1 cellular context compared by ENCODE assay signal in genomic region chr2:69829243-69830044, GRCh38.
TF ChIP-seq lines count a peak whose summit lies in the region.

GMCL1 (plus strand) TSS chr2:69829660; CDS start chr2:69829893, 233 bp downstream.

TF ChIP-seq in K562, 482 proteins besides CTCF, POLR2A, EP300 and RAD21 (continued from another document and continues in another):
- TF ChIP-seq, protein P1, sequence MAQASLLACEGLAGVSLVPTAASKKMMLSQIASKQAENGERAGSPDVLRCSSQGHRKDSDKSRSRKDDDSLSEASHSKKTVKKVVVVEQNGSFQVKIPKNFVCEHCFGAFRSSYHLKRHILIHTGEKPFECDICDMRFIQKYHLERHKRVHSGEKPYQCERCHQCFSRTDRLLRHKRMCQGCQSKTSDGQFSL (CRISPR knock-in tag; IDR thresholded peaks at IDR 0.05) = 0 out of 2 replicates have a peak, but pooled peaks have one; percentile 23
- TF ChIP-seq, protein P1 (tag; IDR thresholded peaks at IDR 0.05) = no peak
- no peak for TF ChIP-seq ASH1L (IDR thresholded peaks at IDR 0.05; ENCODE audit: borderline replicate concordance, low read depth, partially characterized antibody)
- TF ChIP-seq, protein P2, sequence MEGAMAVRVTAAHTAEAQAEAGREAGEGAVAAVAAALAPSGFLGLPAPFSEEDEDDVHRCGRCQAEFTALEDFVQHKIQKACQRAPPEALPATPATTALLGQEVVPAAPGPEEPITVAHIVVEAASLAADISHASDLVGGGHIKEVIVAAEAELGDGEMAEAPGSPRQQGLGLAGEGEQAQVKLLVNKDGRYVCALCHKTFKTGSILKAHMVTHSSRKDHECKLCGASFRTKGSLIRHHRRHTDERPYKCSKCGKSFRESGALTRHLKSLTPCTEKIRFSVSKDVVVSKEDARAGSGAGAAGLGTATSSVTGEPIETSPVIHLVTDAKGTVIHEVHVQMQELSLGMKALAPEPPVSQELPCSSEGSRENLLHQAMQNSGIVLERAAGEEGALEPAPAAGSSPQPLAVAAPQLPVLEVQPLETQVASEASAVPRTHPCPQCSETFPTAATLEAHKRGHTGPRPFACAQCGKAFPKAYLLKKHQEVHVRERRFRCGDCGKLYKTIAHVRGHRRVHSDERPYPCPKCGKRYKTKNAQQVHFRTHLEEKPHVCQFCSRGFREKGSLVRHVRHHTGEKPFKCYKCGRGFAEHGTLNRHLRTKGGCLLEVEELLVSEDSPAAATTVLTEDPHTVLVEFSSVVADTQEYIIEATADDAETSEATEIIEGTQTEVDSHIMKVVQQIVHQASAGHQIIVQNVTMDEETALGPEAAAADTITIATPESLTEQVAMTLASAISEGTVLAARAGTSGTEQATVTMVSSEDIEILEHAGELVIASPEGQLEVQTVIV (CRISPR knock-in tag; IDR thresholded peaks at IDR 0.05; ENCODE audit: borderline replicate concordance) = no peak
- TF ChIP-seq HNRNPUL1 (IDR thresholded peaks at IDR 0.05; ENCODE audit: low read length) = no peak
- TF ChIP-seq FOXP1 (CRISPR knock-in tag; IDR thresholded peaks at IDR 0.05) = peak; percentile 86
- 0 out of 2 replicates have a peak, but pooled peaks have one; percentile 49 for TF ChIP-seq SIN3B (IDR thresholded peaks at IDR 0.05; ENCODE audit: low read depth)
- TF ChIP-seq, protein P3, sequence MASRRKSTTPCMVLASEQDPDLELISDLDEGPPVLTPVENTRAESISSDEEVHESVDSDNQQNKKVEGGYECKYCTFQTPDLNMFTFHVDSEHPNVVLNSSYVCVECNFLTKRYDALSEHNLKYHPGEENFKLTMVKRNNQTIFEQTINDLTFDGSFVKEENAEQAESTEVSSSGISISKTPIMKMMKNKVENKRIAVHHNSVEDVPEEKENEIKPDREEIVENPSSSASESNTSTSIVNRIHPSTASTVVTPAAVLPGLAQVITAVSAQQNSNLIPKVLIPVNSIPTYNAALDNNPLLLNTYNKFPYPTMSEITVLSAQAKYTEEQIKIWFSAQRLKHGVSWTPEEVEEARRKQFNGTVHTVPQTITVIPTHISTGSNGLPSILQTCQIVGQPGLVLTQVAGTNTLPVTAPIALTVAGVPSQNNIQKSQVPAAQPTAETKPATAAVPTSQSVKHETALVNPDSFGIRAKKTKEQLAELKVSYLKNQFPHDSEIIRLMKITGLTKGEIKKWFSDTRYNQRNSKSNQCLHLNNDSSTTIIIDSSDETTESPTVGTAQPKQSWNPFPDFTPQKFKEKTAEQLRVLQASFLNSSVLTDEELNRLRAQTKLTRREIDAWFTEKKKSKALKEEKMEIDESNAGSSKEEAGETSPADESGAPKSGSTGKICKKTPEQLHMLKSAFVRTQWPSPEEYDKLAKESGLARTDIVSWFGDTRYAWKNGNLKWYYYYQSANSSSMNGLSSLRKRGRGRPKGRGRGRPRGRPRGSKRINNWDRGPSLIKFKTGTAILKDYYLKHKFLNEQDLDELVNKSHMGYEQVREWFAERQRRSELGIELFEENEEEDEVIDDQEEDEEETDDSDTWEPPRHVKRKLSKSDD (conservative IDR thresholded peaks at IDR 0.05; ENCODE audit: low read length) = no peak
- peak; percentile 87 for TF ChIP-seq ATF7 (IDR thresholded peaks at IDR 0.05)
- no peak for TF ChIP-seq STAG1 (CRISPR knock-in tag; IDR thresholded peaks at IDR 0.05; ENCODE audit: borderline replicate concordance)
- peak; percentile 36; the same call in 1 of the 2 replicates for TF ChIP-seq ZNF263 (CRISPR knock-in tag; IDR thresholded peaks at IDR 0.05; ENCODE audit: borderline replicate concordance)
- TF ChIP-seq, protein P4, sequence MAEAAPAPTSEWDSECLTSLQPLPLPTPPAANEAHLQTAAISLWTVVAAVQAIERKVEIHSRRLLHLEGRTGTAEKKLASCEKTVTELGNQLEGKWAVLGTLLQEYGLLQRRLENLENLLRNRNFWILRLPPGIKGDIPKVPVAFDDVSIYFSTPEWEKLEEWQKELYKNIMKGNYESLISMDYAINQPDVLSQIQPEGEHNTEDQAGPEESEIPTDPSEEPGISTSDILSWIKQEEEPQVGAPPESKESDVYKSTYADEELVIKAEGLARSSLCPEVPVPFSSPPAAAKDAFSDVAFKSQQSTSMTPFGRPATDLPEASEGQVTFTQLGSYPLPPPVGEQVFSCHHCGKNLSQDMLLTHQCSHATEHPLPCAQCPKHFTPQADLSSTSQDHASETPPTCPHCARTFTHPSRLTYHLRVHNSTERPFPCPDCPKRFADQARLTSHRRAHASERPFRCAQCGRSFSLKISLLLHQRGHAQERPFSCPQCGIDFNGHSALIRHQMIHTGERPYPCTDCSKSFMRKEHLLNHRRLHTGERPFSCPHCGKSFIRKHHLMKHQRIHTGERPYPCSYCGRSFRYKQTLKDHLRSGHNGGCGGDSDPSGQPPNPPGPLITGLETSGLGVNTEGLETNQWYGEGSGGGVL (CRISPR knock-in tag; IDR thresholded peaks at IDR 0.05) = no peak
- TF ChIP-seq, protein P5, sequence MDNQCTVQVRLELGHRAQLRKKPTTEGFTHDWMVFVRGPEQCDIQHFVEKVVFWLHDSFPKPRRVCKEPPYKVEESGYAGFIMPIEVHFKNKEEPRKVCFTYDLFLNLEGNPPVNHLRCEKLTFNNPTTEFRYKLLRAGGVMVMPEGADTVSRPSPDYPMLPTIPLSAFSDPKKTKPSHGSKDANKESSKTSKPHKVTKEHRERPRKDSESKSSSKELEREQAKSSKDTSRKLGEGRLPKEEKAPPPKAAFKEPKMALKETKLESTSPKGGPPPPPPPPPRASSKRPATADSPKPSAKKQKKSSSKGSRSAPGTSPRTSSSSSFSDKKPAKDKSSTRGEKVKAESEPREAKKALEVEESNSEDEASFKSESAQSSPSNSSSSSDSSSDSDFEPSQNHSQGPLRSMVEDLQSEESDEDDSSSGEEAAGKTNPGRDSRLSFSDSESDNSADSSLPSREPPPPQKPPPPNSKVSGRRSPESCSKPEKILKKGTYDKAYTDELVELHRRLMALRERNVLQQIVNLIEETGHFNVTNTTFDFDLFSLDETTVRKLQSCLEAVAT (IDR thresholded peaks at IDR 0.05) = no peak
- TF ChIP-seq ZNF561 (CRISPR knock-in tag; conservative IDR thresholded peaks at IDR 0.05) = no peak
- TF ChIP-seq USF2 (CRISPR knock-in tag; IDR thresholded peaks at IDR 0.05) = no peak
- TF ChIP-seq HBP1 (CRISPR knock-in tag; IDR thresholded peaks at IDR 0.05) = no peak
- TF ChIP-seq BMI1 (IDR thresholded peaks at IDR 0.05; ENCODE audit: low read length) = no peak
- no peak for TF ChIP-seq RBM25 (IDR thresholded peaks at IDR 0.05; ENCODE audit: low read depth, low read length, severe bottlenecking)
- no peak for TF ChIP-seq ZNF695 (CRISPR knock-in tag; IDR thresholded peaks at IDR 0.05)
- TF ChIP-seq DNMT1 (IDR thresholded peaks at IDR 0.05) = no peak
- no peak for TF ChIP-seq ZNF512 (tag; IDR thresholded peaks at IDR 0.05)
- TF ChIP-seq ZNF766 (CRISPR knock-in tag; conservative IDR thresholded peaks at IDR 0.05) = no peak
- TF ChIP-seq CREM (IDR thresholded peaks at IDR 0.05; ENCODE audit: low read depth) = peak; percentile 98
- TF ChIP-seq CEBPG (CRISPR knock-in tag; IDR thresholded peaks at IDR 0.05) = peak; percentile 99
- peak; percentile 93 to 97 for TF ChIP-seq CEBPG (tag; conservative IDR thresholded peaks at IDR 0.05 in 1 of 2, IDR thresholded peaks at IDR 0.05 in 1 of 2)
- peak; percentile 61; the same call in 1 of the 2 replicates for TF ChIP-seq JUN (IDR thresholded peaks at IDR 0.05; ENCODE audit: borderline replicate concordance, low read depth, low read length)
- TF ChIP-seq JUN (CRISPR knock-in tag; IDR thresholded peaks at IDR 0.05; ENCODE audit: borderline replicate concordance) = 0 out of 2 replicates have a peak, but pooled peaks have one; percentile 25
- peak; percentile 95 for TF ChIP-seq ZNF232 (CRISPR knock-in tag; IDR thresholded peaks at IDR 0.05)
- TF ChIP-seq PCBP1 (IDR thresholded peaks at IDR 0.05; ENCODE audit: low read depth, low read length, poor library complexity, severe bottlenecking) = peak; percentile 52
- no peak for TF ChIP-seq MYBL2 (IDR thresholded peaks at IDR 0.05; ENCODE audit: low read depth)
- no peak for TF ChIP-seq MYBL2 (CRISPR knock-in tag; IDR thresholded peaks at IDR 0.05; ENCODE audit: borderline replicate concordance)
- no peak for TF ChIP-seq MAFK (IDR thresholded peaks at IDR 0.05; ENCODE audit: low read length)
- TF ChIP-seq ZFP36 (IDR thresholded peaks at IDR 0.05; ENCODE audit: low read depth, low read length, partially characterized antibody) = no peak
- no peak for TF ChIP-seq TSC22D4 (tag; IDR thresholded peaks at IDR 0.05)
- no peak for TF ChIP-seq BRF1 (IDR thresholded peaks at IDR 0.05; ENCODE audit: borderline replicate concordance, extremely low read depth, insufficient read length)
- no peak for TF ChIP-seq BRCA1 (IDR thresholded peaks at IDR 0.05)
- no peak for TF ChIP-seq BRCA1 (CRISPR knock-in tag; IDR thresholded peaks at IDR 0.05)
- TF ChIP-seq, protein P6, sequence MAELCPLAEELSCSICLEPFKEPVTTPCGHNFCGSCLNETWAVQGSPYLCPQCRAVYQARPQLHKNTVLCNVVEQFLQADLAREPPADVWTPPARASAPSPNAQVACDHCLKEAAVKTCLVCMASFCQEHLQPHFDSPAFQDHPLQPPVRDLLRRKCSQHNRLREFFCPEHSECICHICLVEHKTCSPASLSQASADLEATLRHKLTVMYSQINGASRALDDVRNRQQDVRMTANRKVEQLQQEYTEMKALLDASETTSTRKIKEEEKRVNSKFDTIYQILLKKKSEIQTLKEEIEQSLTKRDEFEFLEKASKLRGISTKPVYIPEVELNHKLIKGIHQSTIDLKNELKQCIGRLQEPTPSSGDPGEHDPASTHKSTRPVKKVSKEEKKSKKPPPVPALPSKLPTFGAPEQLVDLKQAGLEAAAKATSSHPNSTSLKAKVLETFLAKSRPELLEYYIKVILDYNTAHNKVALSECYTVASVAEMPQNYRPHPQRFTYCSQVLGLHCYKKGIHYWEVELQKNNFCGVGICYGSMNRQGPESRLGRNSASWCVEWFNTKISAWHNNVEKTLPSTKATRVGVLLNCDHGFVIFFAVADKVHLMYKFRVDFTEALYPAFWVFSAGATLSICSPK (IDR thresholded peaks at IDR 0.05; ENCODE audit: borderline replicate concordance) = no peak
- no peak for TF ChIP-seq ZNF197 (CRISPR knock-in tag; IDR thresholded peaks at IDR 0.05; ENCODE audit: low read depth)
- TF ChIP-seq BRD9 (IDR thresholded peaks at IDR 0.05; ENCODE audit: low read depth, partially characterized antibody) = no peak
- TF ChIP-seq, protein P7, sequence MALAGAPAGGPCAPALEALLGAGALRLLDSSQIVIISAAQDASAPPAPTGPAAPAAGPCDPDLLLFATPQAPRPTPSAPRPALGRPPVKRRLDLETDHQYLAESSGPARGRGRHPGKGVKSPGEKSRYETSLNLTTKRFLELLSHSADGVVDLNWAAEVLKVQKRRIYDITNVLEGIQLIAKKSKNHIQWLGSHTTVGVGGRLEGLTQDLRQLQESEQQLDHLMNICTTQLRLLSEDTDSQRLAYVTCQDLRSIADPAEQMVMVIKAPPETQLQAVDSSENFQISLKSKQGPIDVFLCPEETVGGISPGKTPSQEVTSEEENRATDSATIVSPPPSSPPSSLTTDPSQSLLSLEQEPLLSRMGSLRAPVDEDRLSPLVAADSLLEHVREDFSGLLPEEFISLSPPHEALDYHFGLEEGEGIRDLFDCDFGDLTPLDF (CRISPR knock-in tag; IDR thresholded peaks at IDR 0.05) = peak; percentile 76
- TF ChIP-seq ZNF324 (CRISPR knock-in tag; IDR thresholded peaks at IDR 0.05) = no peak
- TF ChIP-seq, protein P8, sequence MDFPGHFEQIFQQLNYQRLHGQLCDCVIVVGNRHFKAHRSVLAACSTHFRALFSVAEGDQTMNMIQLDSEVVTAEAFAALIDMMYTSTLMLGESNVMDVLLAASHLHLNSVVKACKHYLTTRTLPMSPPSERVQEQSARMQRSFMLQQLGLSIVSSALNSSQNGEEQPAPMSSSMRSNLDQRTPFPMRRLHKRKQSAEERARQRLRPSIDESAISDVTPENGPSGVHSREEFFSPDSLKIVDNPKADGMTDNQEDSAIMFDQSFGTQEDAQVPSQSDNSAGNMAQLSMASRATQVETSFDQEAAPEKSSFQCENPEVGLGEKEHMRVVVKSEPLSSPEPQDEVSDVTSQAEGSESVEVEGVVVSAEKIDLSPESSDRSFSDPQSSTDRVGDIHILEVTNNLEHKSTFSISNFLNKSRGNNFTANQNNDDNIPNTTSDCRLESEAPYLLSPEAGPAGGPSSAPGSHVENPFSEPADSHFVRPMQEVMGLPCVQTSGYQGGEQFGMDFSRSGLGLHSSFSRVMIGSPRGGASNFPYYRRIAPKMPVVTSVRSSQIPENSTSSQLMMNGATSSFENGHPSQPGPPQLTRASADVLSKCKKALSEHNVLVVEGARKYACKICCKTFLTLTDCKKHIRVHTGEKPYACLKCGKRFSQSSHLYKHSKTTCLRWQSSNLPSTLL (IDR thresholded peaks at IDR 0.05) = no peak
